8 cellular contexts compared by ENCODE assay signal in genomic region chr3:51390600-51391074, GRCh38. TPM values are rescaled to one million over a fixed set of nuclear protein-coding genes. Genes with fewer than 3 reads are reported as not detected.
A peak's percentile ranks its signal among the peaks of the same experiment; 100 is the strongest.
DNase-seq lines count a peak whose midpoint lies in the region; ATAC-seq and TF ChIP-seq lines count a peak whose summit lies in the region.

No MANE protein-coding gene starts in this region.

- peak overlapping the region; percentile 63 for H3K4me3 Mint-ChIP-seq in chondrocyte (ENCODE audit: unreplicated experiment)
- H3K4me3 Mint-ChIP-seq in nephron: peak overlapping the region; percentile 77 to 83 (median 82)

- TF ChIP-seq CTCF in chondrocyte (IDR thresholded peaks at IDR 0.05) (no peak), nephron (IDR thresholded peaks at IDR 0.05; ENCODE audit: unreplicated experiment in 3 of 3) (peak in 2 of 3 experiments; percentile 83 to 84)

- ATAC-seq in HG03575 (IDR thresholded peaks at IDR 0.05; ENCODE audit: extremely low read depth, insufficient number of reproducible peaks, low FRiP score, unreplicated experiment): peak; percentile 4

- H3K27ac Mint-ChIP-seq in chondrocyte (ENCODE audit: unreplicated experiment) (peak overlapping the region; percentile 85), nephron (peak overlapping the region in 2 of 3 experiments; percentile 63 to 72)

- DNase-seq in chondrocyte (ENCODE audit: low spot score) (no peak), GM19238 (ENCODE audit: insufficient read length, low spot score) (no peak), ACHN (no peak), glomerular visceral epithelial cell (ENCODE audit: extremely low spot score) (no peak)
- DNase-seq in activated CD4-positive, alpha-beta T cell treated with anti-CD3 and anti-CD28 coated beads, Interleukin-2, amount 50 U/mL, for 1 hour: no peak

- H3K36me3 Mint-ChIP-seq in chondrocyte (ENCODE audit: low read depth) (peaks cover 21% of the 10 kb centered on the region), nephron (ENCODE audit: low read depth) (peaks cover 63% of the 10 kb centered on the region)

- no peaks in the 10 kb centered on the region for H3K27me3 Mint-ChIP-seq in chondrocyte (ENCODE audit: low read depth)
- H3K27me3 Mint-ChIP-seq in nephron (ENCODE audit: low read depth): no peaks in the 10 kb centered on the region

- H3K4me1 Mint-ChIP-seq in chondrocyte (ENCODE audit: low read depth): peaks cover 69% of the 10 kb centered on the region
- peaks cover 58% of the 10 kb centered on the region for H3K4me1 Mint-ChIP-seq in nephron

- H3K4me3 ChIP-seq in GM08714 (ENCODE audit: low read length): peak overlapping the region; percentile 27; the same call in 1 of the 2 replicates

- no peaks in the 10 kb centered on the region for H3K9me3 Mint-ChIP-seq in chondrocyte (ENCODE audit: low read depth)
- H3K9me3 Mint-ChIP-seq in nephron: no peaks in the 10 kb centered on the region

- in situ Hi-C loops in ACHN (cut with HindIII; ENCODE audit: low pct_ligation_motif_present, low pct_unique_long_range_greater_than_20kb, low sequenced_read_pairs): no loop called here

RNA-seq across cellular contexts. Expression of gene RBM15B, which starts 0.4 kb away (rescaled TPM):
- 39.5 to 43.8 TPM (median 39.6 TPM) in 3 replicates for total RNA-seq in chondrocyte

RNA-seq across cellular contexts. Expression of gene MANF, which starts 5.5 kb away (rescaled TPM):
- 97.5 to 118 TPM (median 114 TPM) in 3 replicates for total RNA-seq in chondrocyte
